In genomic region chr16:27472091-27473020, GRCh38 we compare ENCODE assay signal across 21 cellular contexts.
DNase-seq lines count a peak whose midpoint lies in the region; ATAC-seq and TF ChIP-seq lines count a peak whose summit lies in the region.
"Had no signal": no experiment of that assay in that cellular context is flagged by ENCODE, and none has a peak within 500 bp of the region (broad histone marks: within the 10 kb centered on the region; RNA-seq: fewer than 3 reads in every experiment).

No MANE protein-coding gene starts in this region.

- H2AFZ ChIP-seq in IMR-90 (replicated peaks; ENCODE audit: low read length, poor library complexity): no peak overlapping the region

- H3K4me3 ChIP-seq in CD4-positive, alpha-beta memory T cell (ENCODE audit: low read length in 2 of 2): no peak overlapping the region
- no peak overlapping the region for H3K4me3 ChIP-seq in IMR-90 (ENCODE audit: insufficient read depth, low read depth, low read length)
- H3K4me3 ChIP-seq: heart left ventricle, ovary had no signal

- no peaks in the 10 kb centered on the region for H3K4me1 Mint-ChIP-seq in CD4-positive, alpha-beta memory T cell
- peaks cover 5% of the 10 kb centered on the region for H3K4me1 Mint-ChIP-seq in central memory CD8-positive, alpha-beta T cell
- H3K4me1 Mint-ChIP-seq in nephron progenitor cell: peaks cover 44% of the 10 kb centered on the region
- H3K4me1 Mint-ChIP-seq in activated CD4-positive, alpha-beta memory T cell treated with anti-CD3 and anti-CD28 coated beads, Interleukin-2, amount 10 ng/mL, durations not matched to agents 7 days and 5 days: no peaks in the 10 kb centered on the region
- H3K4me1 Mint-ChIP-seq: stimulated activated naive CD8-positive, alpha-beta T cell treated with anti-CD3 and anti-CD28 coated beads, Interleukin-15, amount 100 ng/mL, for 72 hours had no signal

- H4K20me1 ChIP-seq in IMR-90 (ENCODE audit: insufficient read depth, low read length): no peaks in the 10 kb centered on the region

- peaks cover 23% of the 10 kb centered on the region for H3K9me1 ChIP-seq in IMR-90 (ENCODE audit: insufficient read depth, low read length)

- no peak overlapping the region for H2AK9ac ChIP-seq in IMR-90 (replicated peaks; ENCODE audit: low read depth, low read length, poor library complexity)

- no peak overlapping the region for H4K5ac ChIP-seq in IMR-90 (ENCODE audit: low read depth, low read length)

- H3K23ac ChIP-seq in IMR-90 (ENCODE audit: low read depth, low read length): no peak overlapping the region

- peak overlapping the region; percentile 90; the same call in 1 of the 2 replicates for H3K4ac ChIP-seq in IMR-90 (ENCODE audit: low read depth, low read length)

- no peak for ATAC-seq in IMR-90 (ENCODE audit: low read depth)
- ATAC-seq in central memory CD8-positive, alpha-beta T cell (replicated peaks; ENCODE audit: extremely low read depth, poor library complexity, severe bottlenecking): no peak
- ATAC-seq: heart left ventricle; sciatic nerve; stimulated activated naive CD8-positive, alpha-beta T cell treated with anti-CD3 and anti-CD28 coated beads, Interleukin-15, amount 100 ng/mL, for 72 hours had no signal

- peak overlapping the region; percentile 43 for H2BK5ac ChIP-seq in IMR-90 (ENCODE audit: low read depth, low read length, poor library complexity, severe bottlenecking)

- in situ Hi-C loops in IMR-90 (cut with MboI; ENCODE audit: low sequenced_read_pairs): loop anchor here (25.0 kb wide), 1 partner anchor 1635 kb away; no protein-coding TSS in a partner anchor

- H2BK20ac ChIP-seq in IMR-90 (ENCODE audit: low read depth, low read length): no peak overlapping the region

- no peak overlapping the region for H3K4me2 ChIP-seq in IMR-90 (ENCODE audit: low read depth, low read length)

- peaks cover 69 to 92% of the 10 kb centered on the region in 2 donors for H3K36me3 Mint-ChIP-seq in CD4-positive, alpha-beta memory T cell
- H3K36me3 Mint-ChIP-seq in central memory CD8-positive, alpha-beta T cell (ENCODE audit: insufficient read depth): peaks cover 52% of the 10 kb centered on the region
- H3K36me3 Mint-ChIP-seq in nephron progenitor cell (ENCODE audit: low read depth): peaks cover 91% of the 10 kb centered on the region
- H3K36me3 Mint-ChIP-seq in activated CD4-positive, alpha-beta memory T cell treated with anti-CD3 and anti-CD28 coated beads, Interleukin-2, amount 10 ng/mL, durations not matched to agents 7 days and 5 days (ENCODE audit: low read depth): peaks cover 59% of the 10 kb centered on the region

- dilution Hi-C loops in IMR-90 (cut with HindIII; ENCODE audit: low sequenced_read_pairs, unreplicated experiment): no loop called here

- CTCF ChIA-PET in CD4-positive, alpha-beta memory T cell (lab: Charles Lee; ENCODE audit: partially characterized antibody): no interaction called here
- CTCF ChIA-PET in IMR-90 (lab: Yijun Ruan, JAX): no interaction called here
- CTCF ChIA-PET in activated CD4-positive, alpha-beta memory T cell treated with anti-CD3 and anti-CD28 coated beads, Interleukin-2, amount 10 ng/mL, durations not matched to agents 7 days and 5 days (lab: Charles Lee): no interaction called here

- H3K27ac ChIP-seq in CD4-positive, alpha-beta memory T cell (ENCODE audit: low read depth, low read length): no peak overlapping the region
- no peak overlapping the region for H3K27ac ChIP-seq in IMR-90 (ENCODE audit: insufficient read depth, low read length)
- H3K27ac ChIP-seq: heart left ventricle, ovary had no signal

- H3K36me3 ChIP-seq in CD4-positive, alpha-beta memory T cell (ENCODE audit: insufficient read depth, low read length): peaks cover 55% of the 10 kb centered on the region
- H3K36me3 ChIP-seq in IMR-90 (ENCODE audit: control insufficient read depth, insufficient read depth, low read length): peaks cover 84% of the 10 kb centered on the region
- H3K36me3 ChIP-seq: ovary had no signal

- H3K27ac Mint-ChIP-seq in CD4-positive, alpha-beta memory T cell: peak overlapping the region in 4 of 7 donors; percentile 18 to 68 (median 43)
- peak overlapping the region; percentile 13 for H3K27ac Mint-ChIP-seq in central memory CD8-positive, alpha-beta T cell (ENCODE audit: low read depth)
- H3K27ac Mint-ChIP-seq in nephron progenitor cell: peak overlapping the region; percentile 30
- H3K27ac Mint-ChIP-seq in activated CD4-positive, alpha-beta memory T cell treated with anti-CD3 and anti-CD28 coated beads, Interleukin-2, amount 10 ng/mL, durations not matched to agents 7 days and 5 days: no peak overlapping the region

- peaks cover 0 to 50% of the 10 kb centered on the region in 2 experiments; a peak in 3 of 4 replicates for H3K79me1 ChIP-seq in IMR-90 (ENCODE audit: low read depth in 1 of 2, low read length in 2 of 2)

- H3K4me1 ChIP-seq in CD4-positive, alpha-beta memory T cell (ENCODE audit: insufficient read depth, low read length): no peaks in the 10 kb centered on the region
- H3K4me1 ChIP-seq in IMR-90 (ENCODE audit: control insufficient read depth, insufficient read depth, low read length): peaks cover 21% of the 10 kb centered on the region

- no peak for DNase-seq in CD4-positive, alpha-beta memory T cell
- DNase-seq in IMR-90 (no peak), nephron progenitor cell (no peak), GDM1 (lab: John Stamatoyannopoulos, UW) (no peak), dedifferentiated amniotic fluid mesenchymal stem cell (ENCODE audit: extremely low spot score) (no peak), T-helper 9 cell (no peak)
- DNase-seq in central memory CD8-positive, alpha-beta T cell (ENCODE audit: low spot score in 2 of 2): no peak
- no peak for DNase-seq in activated CD4-positive, alpha-beta memory T cell treated with anti-CD3 and anti-CD28 coated beads, Interleukin-2, amount 10 ng/mL, durations not matched to agents 7 days and 5 days
- DNase-seq: AML-193; central memory CD4-positive, alpha-beta T cell; GOT3; Kasumi-1; NCI-H69; ovary; SHP77 treated with DMSO at 0.1 percent for 48 hours; stimulated activated CD4-positive, alpha-beta T cell treated with anti-CD3 and anti-CD28 coated beads, Interleukin-2, amount 100 ng/mL, for 24 hours; stimulated activated naive CD8-positive, alpha-beta T cell treated with anti-CD3 and anti-CD28 coated beads, Interleukin-15, amount 100 ng/mL, for 72 hours; T-helper 1 cell; trophoblast cell had no signal

- H3K14ac ChIP-seq in IMR-90 (replicated peaks; ENCODE audit: low read depth, low read length): peak overlapping the region; percentile 25; the same call in 1 of the 2 replicates

- H3K27me3 ChIP-seq in CD4-positive, alpha-beta memory T cell (ENCODE audit: insufficient read depth, low read length): no peaks in the 10 kb centered on the region
- no peaks in the 10 kb centered on the region for H3K27me3 ChIP-seq in IMR-90 (ENCODE audit: control insufficient read depth, insufficient read depth, low read length)
- H3K27me3 ChIP-seq: heart left ventricle, ovary had no signal

- no peak overlapping the region for H3K4me3 Mint-ChIP-seq in CD4-positive, alpha-beta memory T cell
- H3K4me3 Mint-ChIP-seq in central memory CD8-positive, alpha-beta T cell: no peak overlapping the region
- peak overlapping the region; percentile 10 for H3K4me3 Mint-ChIP-seq in nephron progenitor cell
- no peak overlapping the region for H3K4me3 Mint-ChIP-seq in activated CD4-positive, alpha-beta memory T cell treated with anti-CD3 and anti-CD28 coated beads, Interleukin-2, amount 10 ng/mL, durations not matched to agents 7 days and 5 days
- H3K4me3 Mint-ChIP-seq: stimulated activated naive CD8-positive, alpha-beta T cell treated with anti-CD3 and anti-CD28 coated beads, Interleukin-15, amount 100 ng/mL, for 72 hours had no signal

- H2BK120ac ChIP-seq in IMR-90 (ENCODE audit: low read depth, low read length): peak overlapping the region; percentile 31; the same call in 1 of the 2 replicates

- no peaks in the 10 kb centered on the region for H3K9me3 ChIP-seq in CD4-positive, alpha-beta memory T cell (ENCODE audit: control insufficient read depth in 1 of 2, low read length in 2 of 2)
- H3K9me3 ChIP-seq in IMR-90 (ENCODE audit: control insufficient read depth, insufficient read depth, low read length): peaks cover 1% of the 10 kb centered on the region
- H3K9me3 ChIP-seq: heart left ventricle, ovary had no signal

- no peak overlapping the region for H3K9ac ChIP-seq in IMR-90 (ENCODE audit: low read depth, low read length)

- no TSS peak for BruUV-seq in IMR-90 (replicated peaks; lab: Mats Ljungman, UMichigan)

- TF ChIP-seq CTCF in IMR-90 (conservative IDR thresholded peaks at IDR 0.05; ENCODE audit: low read depth, low read length) (no peak), nephron progenitor cell (IDR thresholded peaks at IDR 0.05) (no peak)

- no peak overlapping the region for H4K91ac ChIP-seq in IMR-90 (ENCODE audit: insufficient read depth, low read depth, low read length)

- H2AK5ac ChIP-seq in IMR-90 (ENCODE audit: low read depth, low read length): peak overlapping the region; percentile 11; the same call in 1 of the 2 replicates

- peak overlapping the region; percentile 34; the same call in 1 of the 3 replicates for H2BK15ac ChIP-seq in IMR-90 (ENCODE audit: low read depth, low read length)

- no peak overlapping the region for H3K56ac ChIP-seq in IMR-90 (ENCODE audit: extremely low read depth, insufficient read depth, low read length)

- no peaks in the 10 kb centered on the region for H3K9me3 Mint-ChIP-seq in CD4-positive, alpha-beta memory T cell
- no peaks in the 10 kb centered on the region for H3K9me3 Mint-ChIP-seq in central memory CD8-positive, alpha-beta T cell
- H3K9me3 Mint-ChIP-seq in nephron progenitor cell: peaks cover 8% of the 10 kb centered on the region
- H3K9me3 Mint-ChIP-seq in activated CD4-positive, alpha-beta memory T cell treated with anti-CD3 and anti-CD28 coated beads, Interleukin-2, amount 10 ng/mL, durations not matched to agents 7 days and 5 days: no peaks in the 10 kb centered on the region
- H3K9me3 Mint-ChIP-seq: stimulated activated naive CD8-positive, alpha-beta T cell treated with anti-CD3 and anti-CD28 coated beads, Interleukin-15, amount 100 ng/mL, for 72 hours had no signal

- no peak for TF ChIP-seq RAD21 in IMR-90 (IDR thresholded peaks at IDR 0.05; ENCODE audit: low read length)

- no peaks in the 10 kb centered on the region for H3K27me3 Mint-ChIP-seq in CD4-positive, alpha-beta memory T cell
- no peaks in the 10 kb centered on the region for H3K27me3 Mint-ChIP-seq in central memory CD8-positive, alpha-beta T cell
- H3K27me3 Mint-ChIP-seq in nephron progenitor cell (ENCODE audit: low read depth, poor library complexity): no peaks in the 10 kb centered on the region
- H3K27me3 Mint-ChIP-seq in activated CD4-positive, alpha-beta memory T cell treated with anti-CD3 and anti-CD28 coated beads, Interleukin-2, amount 10 ng/mL, durations not matched to agents 7 days and 5 days: no peaks in the 10 kb centered on the region
- H3K27me3 Mint-ChIP-seq: stimulated activated naive CD8-positive, alpha-beta T cell treated with anti-CD3 and anti-CD28 coated beads, Interleukin-15, amount 100 ng/mL, for 72 hours had no signal

- POLR2A ChIA-PET in CD4-positive, alpha-beta memory T cell (lab: Charles Lee; ENCODE audit: partially characterized antibody): no interaction called here
- POLR2A ChIA-PET in IMR-90 (lab: Charles Lee; ENCODE audit: unreplicated experiment): no interaction called here
- POLR2A ChIA-PET in activated CD4-positive, alpha-beta memory T cell treated with anti-CD3 and anti-CD28 coated beads, Interleukin-2, amount 10 ng/mL, durations not matched to agents 7 days and 5 days (lab: Charles Lee): no interaction called here

- no peak overlapping the region; a peak in 1 of 4 replicates for H4K8ac ChIP-seq in IMR-90 (ENCODE audit: low read depth in 2 of 2, low read length in 2 of 2)

- TF ChIP-seq POLR2A in IMR-90 (IDR thresholded peaks at IDR 0.05; ENCODE audit: low read depth, low read length): no peak

- H3K18ac ChIP-seq in IMR-90 (ENCODE audit: low read depth, low read length): no peak overlapping the region

- intact Hi-C loops in CD4-positive, alpha-beta memory T cell (cut with micrococcal nuclease): no loop called here
- intact Hi-C loops in IMR-90 (cut with micrococcal nuclease): no loop called here

- 94% methylated on average over 7 of the region's 15 CpGs; no CpG with 5 or more reads in 1 of the 2 experiments for WGBS in IMR-90 (ENCODE audit: extremely low coverage in 2 of 2, insufficient read length in 1 of 2), 2 experiments
